9 cellular contexts compared by ENCODE assay signal in the genomic region with DNA sequence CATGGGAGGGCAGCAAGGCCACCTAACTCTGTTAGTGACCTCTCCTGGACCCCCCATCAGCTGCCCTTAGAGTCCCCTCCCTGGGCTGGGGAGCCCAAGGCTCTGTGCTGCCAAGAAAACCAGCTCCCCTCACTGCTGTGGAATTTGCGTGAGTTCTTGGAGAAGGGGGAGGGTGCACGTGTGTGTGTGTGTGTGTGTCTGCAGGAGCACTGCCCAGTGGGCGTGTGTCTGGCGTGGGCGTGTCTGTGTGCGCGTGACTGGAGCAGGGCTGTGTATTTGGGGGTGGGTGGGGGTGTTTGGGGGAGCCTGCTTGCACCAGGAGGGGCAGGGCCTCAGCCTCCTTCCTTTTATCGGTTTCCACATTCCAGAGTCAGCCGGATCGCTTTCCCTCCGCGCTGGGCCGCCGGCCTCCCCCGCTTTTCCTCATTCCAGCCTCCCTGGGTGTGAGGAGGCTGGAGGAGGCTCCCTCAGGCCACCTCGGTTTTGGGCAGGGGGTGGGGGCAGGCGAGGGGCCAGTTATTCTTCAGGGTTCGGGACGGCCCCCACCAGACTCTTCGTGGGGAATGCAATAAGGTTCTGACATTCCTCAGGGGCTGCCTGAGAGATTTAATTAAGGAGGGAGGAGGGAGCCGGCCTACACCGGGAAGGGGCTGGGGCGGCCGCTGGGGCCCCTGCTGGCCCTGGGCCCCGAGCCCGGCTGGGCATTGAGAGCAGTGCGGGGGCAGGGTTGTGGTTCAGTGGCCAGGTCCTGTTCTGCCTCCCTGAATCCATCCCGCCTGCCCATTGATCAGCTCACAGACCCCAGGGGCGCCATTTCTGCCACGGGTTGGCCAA. TPM values are rescaled to one million over a fixed set of nuclear protein-coding genes. Genes with fewer than 3 reads are reported as not detected.
DNase-seq lines count a peak whose midpoint lies in the region; ATAC-seq and TF ChIP-seq lines count a peak whose summit lies in the region.
"Had no signal": no experiment of that assay in that cellular context is flagged by ENCODE, and none has a peak within 500 bp of the region (broad histone marks: within the 10 kb centered on the region; RNA-seq: fewer than 3 reads in every experiment).

No MANE protein-coding gene starts in this region.

- peaks cover 12 to 32% of the 10 kb centered on the region in 2 donors for H3K4me1 Mint-ChIP-seq in effector memory CD8-positive, alpha-beta T cell (ENCODE audit: low read depth in 2 of 2)

- H3K27ac ChIP-seq in GM23248 (peak overlapping the region; percentile 100), adrenal gland (peak overlapping the region in 4 of 5 donors; percentile 21 to 90 (median 60))
- H3K27ac ChIP-seq: neutrophil had no signal

- peak overlapping the region in 1 of 2 donors; percentile 51 for H3K4me3 Mint-ChIP-seq in effector memory CD8-positive, alpha-beta T cell

- ATAC-seq in left ventricle myocardium superior: peak; percentile 13
- no peak for ATAC-seq in HG02970 (IDR thresholded peaks at IDR 0.05; ENCODE audit: low FRiP score, unreplicated experiment)
- ATAC-seq in effector memory CD8-positive, alpha-beta T cell (replicated peaks): no peak

- H3K9ac ChIP-seq in GM23248: peak overlapping the region; percentile 99

- H3K4me2 ChIP-seq in GM23248 (ENCODE audit: unreplicated experiment): peak overlapping the region; percentile 97

- H3K9me3 Mint-ChIP-seq in effector memory CD8-positive, alpha-beta T cell: no peaks in the 10 kb centered on the region

- H3K27ac Mint-ChIP-seq in effector memory CD8-positive, alpha-beta T cell: peak overlapping the region in 1 of 2 donors; percentile 90

- H3K36me3 ChIP-seq in GM23248 (ENCODE audit: low read depth) (no peaks in the 10 kb centered on the region), adrenal gland (replicated peaks in 1 of 2) (peaks cover 0 to 9% of the 10 kb centered on the region in 2 donors)

- DNase-seq in GM23248 (peak; percentile 95), adrenal gland (peak in 5 of 7 donors; percentile 42 to 78 (median 52)), left ventricle myocardium superior (peak; percentile 82), retina (peak; percentile 42), NOMO-1 treated with dmso at 0.1 percent for 144 hours (lab: John Stamatoyannopoulos, UW; ENCODE audit: unreplicated experiment) (no peak)
- no peak for DNase-seq in effector memory CD8-positive, alpha-beta T cell
- DNase-seq in central memory CD4-positive, alpha-beta T cell: no peak

- no peak overlapping the region for H2AFZ ChIP-seq in GM23248

- no peaks in the 10 kb centered on the region for H3K27me3 ChIP-seq in GM23248 (replicated peaks; ENCODE audit: insufficient read depth)
- H3K27me3 ChIP-seq in adrenal gland: no peaks in the 10 kb centered on the region

- TF ChIP-seq CTCF in adrenal gland (IDR thresholded peaks at IDR 0.05): no peak

- H3K4me3 ChIP-seq in GM23248 (peak overlapping the region; percentile 100), adrenal gland (peak overlapping the region in 1 of 4 donors; percentile 60)

- H3K9me3 ChIP-seq in GM23248 (ENCODE audit: low read depth) (no peaks in the 10 kb centered on the region), adrenal gland (replicated peaks in 1 of 3) (no peaks in the 10 kb centered on the region)
- H3K9me3 ChIP-seq: neutrophil had no signal

- H3K9me2 ChIP-seq in GM23248 (ENCODE audit: insufficient read depth): no peaks in the 10 kb centered on the region

- no peaks in the 10 kb centered on the region for H3K27me3 Mint-ChIP-seq in effector memory CD8-positive, alpha-beta T cell

- peaks cover 39% of the 10 kb centered on the region for H3F3A ChIP-seq in GM23248 (ENCODE audit: insufficient read depth)

- in situ Hi-C loops in GM23248 (cut with MboI): no loop called here

- peaks cover 71% of the 10 kb centered on the region for H3K79me2 ChIP-seq in GM23248 (ENCODE audit: insufficient read depth)

- 1 to 3% methylated on average over 15 to 28 of the region's 30 CpGs for WGBS in GM23248 (ENCODE audit: low coverage in 1 of 2, low lambda C conversion rate in 2 of 2, missing lambda C conversion rate in 2 of 2), 2 experiments
- WGBS in adrenal gland, 4 donors: 52 to 72% (median 65%) methylated on average over 22 to 30 of the region's 30 CpGs

- intact Hi-C loops in adrenal gland (cut with DNase I) (no loop called here), left ventricle myocardium superior (cut with micrococcal nuclease) (no loop called here)

- TF ChIP-seq POLR2A in adrenal gland (IDR thresholded peaks at IDR 0.05): no peak

- H4K20me1 ChIP-seq in GM23248 (ENCODE audit: insufficient read depth): no peaks in the 10 kb centered on the region

- peaks cover 97% of the 10 kb centered on the region for H3K36me3 Mint-ChIP-seq in effector memory CD8-positive, alpha-beta T cell (ENCODE audit: insufficient read depth)

- peaks cover 58% of the 10 kb centered on the region for H3K4me1 ChIP-seq in GM23248 (ENCODE audit: insufficient read depth)
- peaks cover 30 to 68% of the 10 kb centered on the region in 2 donors for H3K4me1 ChIP-seq in adrenal gland (replicated peaks in 1 of 2)

RNA-seq across cellular contexts. Expression of a gene that starts 2.5 kb away (rescaled TPM):
- total RNA-seq in GM23248 (2014; rRNA removed; shearing (Covaris generic)): 223 and 234 TPM in 2 replicates
- 160 and 169 TPM in 2 replicates for polyA plus RNA-seq in GM23248 (2016; fragmentation: Nextera tagmentation; extraction: Ambion mirVana)
- 10 to 100 TPM; 16.1 to 44.7 (median 27.4) TPM for total RNA-seq in adrenal gland
- polyA plus RNA-seq in adrenal gland: 10 to 100 TPM in 2 of 3 donors, under 1 TPM in 1; 0.77 to 23.9 (median 15.5) TPM
- total RNA-seq in left ventricle myocardium superior: 4.3 TPM

RNA-seq across cellular contexts. Expression of a gene that starts 23.0 kb away (rescaled TPM):
- 20.4 and 33.0 TPM in 2 replicates for total RNA-seq in GM23248 (2014; rRNA removed; shearing (Covaris generic))
- polyA plus RNA-seq in GM23248 (2016; fragmentation: Nextera tagmentation; extraction: Ambion mirVana) (74.5 and 78.9 TPM in 2 replicates), adrenal gland (100 to 1,000 TPM in 2 of 3 donors, 10 to 100 TPM in 1; 25.0 to 310 (median 285) TPM)
- total RNA-seq in adrenal gland (10 to 100 TPM; 35.5 to 68.8 (median 54.0) TPM), left ventricle myocardium superior (70.0 TPM)

RNA-seq across cellular contexts. Expression of a gene that starts 42.3 kb away (rescaled TPM):
- total RNA-seq in GM23248 (2014; rRNA removed; shearing (Covaris generic)): 13.2 and 27.7 TPM in 2 replicates
- polyA plus RNA-seq in GM23248 (2016; fragmentation: Nextera tagmentation; extraction: Ambion mirVana): 5.9 and 7.3 TPM in 2 replicates
- total RNA-seq in adrenal gland: 10 to 100 TPM; 23.0 to 56.5 (median 35.8) TPM
- polyA plus RNA-seq in adrenal gland: 10 to 100 TPM in 2 of 3 donors, 1 to 10 TPM in 1; 4.3 to 61.0 (median 27.9) TPM
- 10.1 TPM for total RNA-seq in left ventricle myocardium superior

RNA-seq across cellular contexts. Expression of a gene that starts 51.5 kb away (rescaled TPM):
- total RNA-seq in GM23248 (2014; rRNA removed; shearing (Covaris generic)): 43.9 and 47.2 TPM in 2 replicates
- 50.9 and 51.0 TPM in 2 replicates for polyA plus RNA-seq in GM23248 (2016; fragmentation: Nextera tagmentation; extraction: Ambion mirVana)
- 100 to 1,000 TPM in 2 of 8 donors, 10 to 100 TPM in 6; 55.0 to 122 (median 76.5) TPM for total RNA-seq in adrenal gland
- polyA plus RNA-seq in adrenal gland: 100 to 1,000 TPM in 1 of 3 donors, 10 to 100 TPM in 2; 21.9 to 166 (median 25.6) TPM
- total RNA-seq in left ventricle myocardium superior: 83.9 TPM

RNA-seq across cellular contexts. Expression of a gene that starts 58.3 kb away (rescaled TPM):
- total RNA-seq in GM23248 (2014; rRNA removed; shearing (Covaris generic)): 2.9 and 3.2 TPM in 2 replicates
- polyA plus RNA-seq in GM23248 (2016; fragmentation: Nextera tagmentation; extraction: Ambion mirVana) (6.8 and 7.3 TPM in 2 replicates), adrenal gland (10 to 100 TPM in 2 of 3 donors, 1 to 10 TPM in 1; 2.0 to 16.7 (median 13.4) TPM)
- total RNA-seq in adrenal gland (10 to 100 TPM; 11.9 to 36.2 (median 18.6) TPM), left ventricle myocardium superior (16.6 TPM)

Comparison
In these comparisons a context has a peak if more than half of its experiments do, and no peak if none do; other contexts are left out.
1. DNase-seq: peak in GM23248 (single experiment), adrenal gland (5 of 7), left ventricle myocardium superior (single experiment) and retina (single experiment); none in effector memory CD8-positive, alpha-beta T cell (0 of 3), central memory CD4-positive, alpha-beta T cell (single experiment) and NOMO-1 treated with dmso at 0.1 percent for 144 hours (single experiment).